In genomic region chr19:35524181-35524838, GRCh38 we compare ENCODE assay signal across 25 cellular contexts. TPM values are rescaled to one million over a fixed set of nuclear protein-coding genes. Genes with fewer than 3 reads are reported as not detected.
"Had no signal": no experiment of that assay in that cellular context is flagged by ENCODE, and none has a peak within 500 bp of the region (broad histone marks: within the 10 kb centered on the region; RNA-seq: fewer than 3 reads in every experiment).

No MANE protein-coding gene starts in this region.

- H2AFZ ChIP-seq: parathyroid adenoma had no signal

- FAIRE-seq: colon had no signal

- H3K9ac ChIP-seq: parathyroid adenoma had no signal

- H3K27ac ChIP-seq: brain microvascular endothelial cell, neutrophil, parathyroid adenoma, sigmoid colon, testis, upper lobe of right lung had no signal

- H3K79me2 ChIP-seq: parathyroid adenoma had no signal

- DNase-seq: activated CD4-positive, alpha-beta T cell treated with anti-CD3 and anti-CD28 coated beads, Interleukin-2, amount 10 ng/mL, durations not matched to agents 7 days and 5 days; activated CD8-positive, alpha-beta memory T cell treated with anti-CD3 and anti-CD28 coated beads, Interleukin-2, amount 50 U/mL, for 4 hours; activated CD8-positive, alpha-beta T cell treated with anti-CD3 and anti-CD28 coated beads, Interleukin-2, amount 10 ng/mL, durations not matched to agents 7 days and 5 days; activated effector memory CD4-positive, alpha-beta T cell treated with Interleukin-2 at 50 U/mL for 16 hours; activated naive CD4-positive, alpha-beta T cell treated with anti-CD3 and anti-CD28 coated beads, Interleukin-2, amount 10 ng/mL, durations not matched to agents 7 days and 5 days; activated T-cell treated with anti-CD3 and anti-CD28 coated beads, Interleukin-2, amount 50 U/mL, for 4 hours; aorta; brain microvascular endothelial cell; central memory CD4-positive, alpha-beta T cell; erythroblast; foreskin melanocyte; glutamatergic neuron; hippocampal formation; mesenchymal stem cell; naive thymus-derived CD4-positive, alpha-beta T cell; sigmoid colon; stimulated activated CD4-positive, alpha-beta T cell treated with anti-CD3 and anti-CD28 coated beads, Interleukin-4, amount 100 ng/mL, for 24 hours; T-helper 9 cell; testis; upper lobe of right lung had no signal

- H3K27me3 ChIP-seq: brain microvascular endothelial cell, testis had no signal

- H3K36me3 ChIP-seq: brain microvascular endothelial cell, neutrophil, sigmoid colon, upper lobe of right lung had no signal

- H3K4me1 ChIP-seq: parathyroid adenoma, sigmoid colon, testis, upper lobe of right lung had no signal

- ATAC-seq: activated CD8-positive, alpha-beta T cell treated with anti-CD3 and anti-CD28 coated beads, Interleukin-2, amount 10 ng/mL, durations not matched to agents 7 days and 5 days; activated T-cell treated with anti-CD3 and anti-CD28 coated beads, Interleukin-2, amount 50 U/mL, for 4 hours; naive thymus-derived CD4-positive, alpha-beta T cell; stimulated activated effector memory CD8-positive, alpha-beta T cell treated with anti-CD3 and anti-CD28 coated beads, Interleukin-12 subunit alpha, Interleukin-12 subunit beta, amount 100 ng/mL, for 72 hours; upper lobe of right lung had no signal

- H3K9me3 ChIP-seq: neutrophil, sigmoid colon, testis, upper lobe of right lung had no signal

- H3K4me3 ChIP-seq: sigmoid colon, testis, upper lobe of right lung had no signal

RNA-seq across cellular contexts. Expression of gene SBSN, which starts 3.8 kb away (rescaled TPM):
- total RNA-seq: activated CD4-positive, alpha-beta T cell treated with anti-CD3 and anti-CD28 coated beads, Interleukin-2, amount 10 ng/mL, durations not matched to agents 7 days and 5 days; activated CD8-positive, alpha-beta T cell treated with anti-CD3 and anti-CD28 coated beads, Interleukin-2, amount 10 ng/mL, durations not matched to agents 7 days and 5 days; activated T-cell treated with anti-CD3 and anti-CD28 coated beads, Interleukin-2, amount 50 U/mL, for 4 hours; aorta; mucosa of gallbladder; naive thymus-derived CD4-positive, alpha-beta T cell; sigmoid colon; upper lobe of right lung had no signal
- polyA plus RNA-seq: naive thymus-derived CD4-positive, alpha-beta T cell had no signal

RNA-seq across cellular contexts. Expression of gene GAPDHS, which starts 8.9 kb away (rescaled TPM):
- total RNA-seq: activated CD4-positive, alpha-beta T cell treated with anti-CD3 and anti-CD28 coated beads, Interleukin-2, amount 10 ng/mL, durations not matched to agents 7 days and 5 days; activated CD8-positive, alpha-beta T cell treated with anti-CD3 and anti-CD28 coated beads, Interleukin-2, amount 10 ng/mL, durations not matched to agents 7 days and 5 days; activated T-cell treated with anti-CD3 and anti-CD28 coated beads, Interleukin-2, amount 50 U/mL, for 4 hours; aorta; mucosa of gallbladder; naive thymus-derived CD4-positive, alpha-beta T cell; sigmoid colon; upper lobe of right lung had no signal
- polyA plus RNA-seq: aorta; naive thymus-derived CD4-positive, alpha-beta T cell; sigmoid colon had no signal

RNA-seq across cellular contexts. Expression of gene DMKN, which starts 10.9 kb away (rescaled TPM):
- total RNA-seq: activated CD4-positive, alpha-beta T cell treated with anti-CD3 and anti-CD28 coated beads, Interleukin-2, amount 10 ng/mL, durations not matched to agents 7 days and 5 days; activated CD8-positive, alpha-beta T cell treated with anti-CD3 and anti-CD28 coated beads, Interleukin-2, amount 10 ng/mL, durations not matched to agents 7 days and 5 days had no signal
- polyA plus RNA-seq: naive thymus-derived CD4-positive, alpha-beta T cell had no signal

RNA-seq across cellular contexts. Expression of gene KRTDAP, which starts 34.0 kb away (rescaled TPM):
- total RNA-seq: activated CD4-positive, alpha-beta T cell treated with anti-CD3 and anti-CD28 coated beads, Interleukin-2, amount 10 ng/mL, durations not matched to agents 7 days and 5 days; activated CD8-positive, alpha-beta T cell treated with anti-CD3 and anti-CD28 coated beads, Interleukin-2, amount 10 ng/mL, durations not matched to agents 7 days and 5 days; activated T-cell treated with anti-CD3 and anti-CD28 coated beads, Interleukin-2, amount 50 U/mL, for 4 hours; aorta; mucosa of gallbladder; naive thymus-derived CD4-positive, alpha-beta T cell; sigmoid colon; upper lobe of right lung had no signal
- polyA plus RNA-seq: aorta; naive thymus-derived CD4-positive, alpha-beta T cell; sigmoid colon had no signal
